In the genomic region with DNA sequence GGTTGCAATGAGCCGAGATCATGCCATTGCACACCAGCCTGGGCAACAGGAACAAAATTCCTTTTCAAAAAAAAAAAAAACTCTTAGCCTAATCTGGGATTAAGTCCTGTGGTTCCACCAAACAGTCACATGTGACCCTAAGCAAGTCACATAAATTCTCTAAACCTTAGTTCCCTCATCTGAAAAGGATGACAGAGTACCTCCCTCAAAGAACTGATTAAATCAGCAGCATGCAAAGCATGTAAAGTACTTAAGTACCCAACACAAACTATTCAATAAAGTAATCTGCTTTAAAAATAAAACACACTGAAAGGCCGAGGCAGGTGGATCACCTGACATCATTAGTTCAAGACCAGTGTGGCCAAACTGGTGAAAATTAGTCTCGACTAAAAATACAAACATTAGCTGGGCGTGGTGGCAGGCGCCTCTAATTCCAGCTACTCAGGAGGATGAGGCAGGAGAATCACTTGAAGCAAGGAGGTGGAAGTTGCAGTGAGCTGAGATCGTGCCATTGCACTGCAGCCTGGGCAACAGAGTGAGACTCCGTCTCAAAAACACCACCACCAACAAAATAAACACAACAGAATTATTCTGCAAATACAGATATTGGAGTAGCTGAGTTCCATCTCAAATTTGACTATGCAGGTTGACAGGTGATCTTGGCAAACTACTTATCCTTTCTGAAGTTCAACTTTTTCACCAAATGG, we compare ENCODE assay signal across 14 cellular contexts. TPM values are rescaled to one million over a fixed set of nuclear protein-coding genes. Genes with fewer than 3 reads are reported as not detected.
DNase-seq lines count a peak whose midpoint lies in the region; ATAC-seq lines count a peak whose summit lies in the region.
"Had no signal": no experiment of that assay in that cellular context is flagged by ENCODE, and none has a peak within 500 bp of the region (broad histone marks: within the 10 kb centered on the region; RNA-seq: fewer than 3 reads in every experiment).

No MANE protein-coding gene starts in this region.

- no peak overlapping the region for H3K4me3 Mint-ChIP-seq in central memory CD8-positive, alpha-beta T cell
- H3K4me3 Mint-ChIP-seq in activated CD4-positive, alpha-beta T cell treated with anti-CD3 and anti-CD28 coated beads, Interleukin-2, amount 10 ng/mL, durations not matched to agents 24 days and 14 days, result no peak overlapping the region
- H3K4me3 Mint-ChIP-seq: stimulated activated naive CD8-positive, alpha-beta T cell treated with anti-CD3 and anti-CD28 coated beads, Interleukin-15, amount 100 ng/mL, for 72 hours had no signal

- intact Hi-C loops in activated CD4-positive, alpha-beta T cell treated with anti-CD3 and anti-CD28 coated beads, Interleukin-2, amount 10 ng/mL, durations not matched to agents 24 days and 14 days (cut with micrococcal nuclease), result no loop called here

- no peaks in the 10 kb centered on the region for H3K9me3 Mint-ChIP-seq in central memory CD8-positive, alpha-beta T cell
- no peaks in the 10 kb centered on the region for H3K9me3 Mint-ChIP-seq in activated CD4-positive, alpha-beta T cell treated with anti-CD3 and anti-CD28 coated beads, Interleukin-2, amount 10 ng/mL, durations not matched to agents 24 days and 14 days
- H3K9me3 Mint-ChIP-seq: stimulated activated naive CD8-positive, alpha-beta T cell treated with anti-CD3 and anti-CD28 coated beads, Interleukin-15, amount 100 ng/mL, for 72 hours had no signal

- peaks cover 69 to 87% (median 82%) of the 10 kb centered on the region in 10 experiments for H3K4me1 ChIP-seq in BLaER1 treated with 17β-estradiol and CSF1 and Interleukin-3, amounts not matched to agents 10 nM and 100 nM

- peaks cover 37% of the 10 kb centered on the region for H3K4me1 Mint-ChIP-seq in central memory CD8-positive, alpha-beta T cell
- peaks cover 24% of the 10 kb centered on the region for H3K4me1 Mint-ChIP-seq in activated CD4-positive, alpha-beta T cell treated with anti-CD3 and anti-CD28 coated beads, Interleukin-2, amount 10 ng/mL, durations not matched to agents 24 days and 14 days

- no peak for DNase-seq in central memory CD8-positive, alpha-beta T cell (ENCODE audit: low spot score in 2 of 2)
- DNase-seq in activated CD4-positive, alpha-beta T cell treated with anti-CD3 and anti-CD28 coated beads, Interleukin-2, amount 10 ng/mL, durations not matched to agents 24 days and 14 days, result no peak
- DNase-seq in COLO668 (lab: John Stamatoyannopoulos, UW; ENCODE audit: unreplicated experiment) (no peak), GM19238 (ENCODE audit: insufficient read length, low spot score) (no peak), iPS-NIHi11 (ENCODE audit: low spot score) (no peak)
- DNase-seq: amniotic stem cell; dorsolateral prefrontal cortex; Right ventricle myocardium superior; stimulated activated naive CD8-positive, alpha-beta T cell treated with anti-CD3 and anti-CD28 coated beads, Interleukin-15, amount 100 ng/mL, for 72 hours had no signal

- peaks cover 84 to 100% (median 100%) of the 10 kb centered on the region in 11 experiments; a peak in 21 of 22 replicates for H4K20me1 ChIP-seq in BLaER1 treated with 17β-estradiol and CSF1 and Interleukin-3, amounts not matched to agents 10 nM and 100 nM

- peak; percentile 32 for ATAC-seq in GM19023 (IDR thresholded peaks at IDR 0.05; ENCODE audit: unreplicated experiment)
- peak; percentile 19 for ATAC-seq in HG03378 (IDR thresholded peaks at IDR 0.05; ENCODE audit: unreplicated experiment)
- ATAC-seq in central memory CD8-positive, alpha-beta T cell (replicated peaks; ENCODE audit: extremely low read depth, poor library complexity, severe bottlenecking), result no peak
- ATAC-seq: sciatic nerve; stimulated activated naive CD8-positive, alpha-beta T cell treated with anti-CD3 and anti-CD28 coated beads, Interleukin-15, amount 100 ng/mL, for 72 hours had no signal

- peak overlapping the region; percentile 69 to 96 (median 85) for H3K4me2 ChIP-seq in BLaER1 treated with 17β-estradiol and CSF1 and Interleukin-3, amounts not matched to agents 10 nM and 100 nM

- peaks cover 19% of the 10 kb centered on the region for H3K36me3 Mint-ChIP-seq in central memory CD8-positive, alpha-beta T cell (ENCODE audit: insufficient read depth)
- peaks cover 16% of the 10 kb centered on the region for H3K36me3 Mint-ChIP-seq in activated CD4-positive, alpha-beta T cell treated with anti-CD3 and anti-CD28 coated beads, Interleukin-2, amount 10 ng/mL, durations not matched to agents 24 days and 14 days (ENCODE audit: low read depth)

- H3K27me3 Mint-ChIP-seq in central memory CD8-positive, alpha-beta T cell, result no peaks in the 10 kb centered on the region
- H3K27me3 Mint-ChIP-seq in activated CD4-positive, alpha-beta T cell treated with anti-CD3 and anti-CD28 coated beads, Interleukin-2, amount 10 ng/mL, durations not matched to agents 24 days and 14 days, result no peaks in the 10 kb centered on the region
- H3K27me3 Mint-ChIP-seq: stimulated activated naive CD8-positive, alpha-beta T cell treated with anti-CD3 and anti-CD28 coated beads, Interleukin-15, amount 100 ng/mL, for 72 hours had no signal

- H3K4me3 ChIP-seq in BLaER1 treated with 17β-estradiol and CSF1 and Interleukin-3, amounts not matched to agents 10 nM and 100 nM, result peak overlapping the region in 1 of 10 experiments; percentile 6; a peak in 2 of 20 replicates
- H3K4me3 ChIP-seq: dorsolateral prefrontal cortex had no signal

- H3K27ac Mint-ChIP-seq in central memory CD8-positive, alpha-beta T cell (ENCODE audit: low read depth), result peak overlapping the region; percentile 32
- no peak overlapping the region for H3K27ac Mint-ChIP-seq in activated CD4-positive, alpha-beta T cell treated with anti-CD3 and anti-CD28 coated beads, Interleukin-2, amount 10 ng/mL, durations not matched to agents 24 days and 14 days
- H3K27ac Mint-ChIP-seq: stimulated activated naive CD8-positive, alpha-beta T cell treated with anti-CD3 and anti-CD28 coated beads, Interleukin-15, amount 100 ng/mL, for 72 hours had no signal

- H3K36me3 ChIP-seq in BLaER1 treated with 17β-estradiol and CSF1 and Interleukin-3, amounts not matched to agents 10 nM and 100 nM, result peaks cover 12 to 72% (median 54%) of the 10 kb centered on the region in 11 experiments; a peak in 21 of 22 replicates

- peak overlapping the region in 7 of 11 experiments; percentile 17 to 53 (median 30); a peak in 8 of 22 replicates for H3K27ac ChIP-seq in BLaER1 treated with 17β-estradiol and CSF1 and Interleukin-3, amounts not matched to agents 10 nM and 100 nM
- H3K27ac ChIP-seq: dorsolateral prefrontal cortex, VCaP had no signal

- H3K9ac ChIP-seq in BLaER1 treated with 17β-estradiol and CSF1 and Interleukin-3, amounts not matched to agents 10 nM and 100 nM, result peak overlapping the region in 7 of 11 experiments; percentile 7 to 54 (median 31); a peak in 6 of 22 replicates

- H3K27me3 ChIP-seq in BLaER1 treated with 17β-estradiol and CSF1 and Interleukin-3, amounts not matched to agents 10 nM and 100 nM, result no peaks in the 10 kb centered on the region
- H3K27me3 ChIP-seq: dorsolateral prefrontal cortex had no signal

- peaks cover 0 to 14% (median 0%) of the 10 kb centered on the region in 11 experiments; a peak in 1 of 22 replicates for H3K9me3 ChIP-seq in BLaER1 treated with 17β-estradiol and CSF1 and Interleukin-3, amounts not matched to agents 10 nM and 100 nM (replicated peaks in 1 of 11)

RNA-seq across cellular contexts. Expression of gene USP34, which starts 7.0 kb away (rescaled TPM):
- total RNA-seq in activated CD4-positive, alpha-beta T cell treated with anti-CD3 and anti-CD28 coated beads, Interleukin-2, amount 10 ng/mL, durations not matched to agents 24 days and 14 days, result 84.3 and 93.8 TPM in 2 replicates
